ENCODE assay signal across 8 cellular contexts in the genomic region with DNA sequence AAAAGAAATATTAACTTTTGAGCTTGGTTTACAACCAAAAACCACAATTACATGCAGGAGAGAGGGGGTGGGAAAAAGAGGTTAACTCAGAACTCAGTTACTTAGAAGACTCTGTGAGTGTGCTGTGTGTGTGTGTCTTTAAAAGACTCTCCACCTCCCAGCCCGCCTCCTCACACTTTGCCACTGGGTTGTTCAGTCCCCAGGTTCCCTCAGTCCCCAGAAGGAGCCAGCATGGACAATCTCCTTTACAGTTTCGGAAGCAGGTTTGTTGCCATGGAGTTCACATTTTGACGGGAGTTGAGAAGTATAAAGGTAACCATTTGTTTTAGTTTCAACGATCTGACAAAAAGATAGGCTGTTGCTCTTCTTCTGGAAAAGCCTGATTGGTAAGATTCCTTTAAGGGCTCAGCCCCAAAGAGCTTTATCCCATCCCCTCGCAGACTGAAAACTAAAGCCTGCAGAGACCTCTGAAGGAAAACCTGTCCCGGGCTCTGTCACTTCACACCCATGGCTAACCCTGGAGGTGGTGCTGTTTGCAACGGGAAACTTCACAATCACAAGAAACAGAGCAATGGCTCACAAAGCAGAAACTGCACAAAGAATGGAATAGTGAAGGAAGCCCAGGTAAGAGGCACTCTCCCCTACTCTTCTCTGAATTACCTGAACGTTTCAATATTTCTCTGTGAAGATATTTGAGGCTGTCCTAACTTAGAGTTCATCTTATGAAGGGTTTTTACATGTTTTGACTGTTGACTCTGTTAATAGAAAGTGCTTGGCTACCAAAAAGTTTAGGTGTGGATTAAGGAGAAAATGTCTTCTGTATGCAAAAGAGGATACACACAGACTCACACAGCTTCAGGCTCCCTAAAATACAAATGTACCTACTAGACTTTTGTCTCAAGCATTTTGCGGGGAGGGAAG. TPM values are rescaled to one million over a fixed set of nuclear protein-coding genes. Genes with fewer than 3 reads are reported as not detected.
DNase-seq lines count a peak whose midpoint lies in the region; ATAC-seq lines count a peak whose summit lies in the region.

A gene (plus strand): TSS at position 212 of the 921 bp plus-strand sequence. CDS start 296 bp downstream, at position 508.

- H2BK120ac ChIP-seq in trophoblast cell (ENCODE audit: insufficient read depth, low read length, poor library complexity) = no peak within 1 kb of the TSS

- H3K36me3 ChIP-seq in trophoblast cell (ENCODE audit: control insufficient read depth in 1 of 2, insufficient read depth in 2 of 2, low read length in 2 of 2) = no peaks in the 10 kb centered on the region

- no CpG with 5 or more reads among the region's 9 CpGs for WGBS in trophoblast cell (ENCODE audit: extremely low coverage, insufficient coverage, insufficient read length)

- H3K27ac ChIP-seq in trophoblast cell (ENCODE audit: low read depth, low read length) = peak within 1 kb of the TSS; percentile 64

- H3K14ac ChIP-seq in trophoblast cell (ENCODE audit: low read length) = peak within 1 kb of the TSS; percentile 13

- no peak within 1 kb of the TSS for H3K23ac ChIP-seq in trophoblast cell (ENCODE audit: low read length)

- H3K79me1 ChIP-seq in trophoblast cell (ENCODE audit: low read length) = peaks cover 3% of the 10 kb centered on the region

- peak within 1 kb of the TSS; percentile 43 for H2AFZ ChIP-seq in trophoblast cell (ENCODE audit: insufficient read depth, low read length, poor library complexity)

- H3K4me1 Mint-ChIP-seq in activated naive CD4-positive, alpha-beta T cell treated with anti-CD3 and anti-CD28 coated beads, Interleukin-2, amount 50 U/mL, for 24 hours = peaks cover 25% of the 10 kb centered on the region
- peaks cover 10% of the 10 kb centered on the region for H3K4me1 Mint-ChIP-seq in T-helper 17 cell

- no peak within 1 kb of the TSS for H3K27ac Mint-ChIP-seq in activated naive CD4-positive, alpha-beta T cell treated with anti-CD3 and anti-CD28 coated beads, Interleukin-2, amount 50 U/mL, for 24 hours
- peak within 1 kb of the TSS; percentile 71 for H3K27ac Mint-ChIP-seq in T-helper 17 cell

- ATAC-seq in HG03025 (IDR thresholded peaks at IDR 0.05; ENCODE audit: low FRiP score, unreplicated experiment) (peak; percentile 31), T-helper 17 cell (peak; percentile 35)

- H3K4me1 ChIP-seq in trophoblast cell (ENCODE audit: control insufficient read depth in 1 of 2, insufficient read depth in 2 of 2, low read length in 2 of 2) = peaks cover 6 to 12% of the 10 kb centered on the region in 2 experiments

- no peak within 1 kb of the TSS for H2BK5ac ChIP-seq in trophoblast cell (ENCODE audit: low read depth, low read length, poor library complexity)

- no peak within 1 kb of the TSS for H3K4ac ChIP-seq in trophoblast cell (ENCODE audit: low read depth, low read length)

- H3K27me3 Mint-ChIP-seq in activated naive CD4-positive, alpha-beta T cell treated with anti-CD3 and anti-CD28 coated beads, Interleukin-2, amount 50 U/mL, for 24 hours = peaks cover 1% of the 10 kb centered on the region
- H3K27me3 Mint-ChIP-seq in T-helper 17 cell = no peaks in the 10 kb centered on the region

- H4K8ac ChIP-seq in trophoblast cell (ENCODE audit: low read depth, low read length) = peak within 1 kb of the TSS; percentile 23

- no peaks in the 10 kb centered on the region for H3K79me2 ChIP-seq in trophoblast cell (ENCODE audit: control insufficient read depth, insufficient read depth, low read length, poor library complexity)

- no peak within 1 kb of the TSS for H3K4me3 ChIP-seq in trophoblast cell (ENCODE audit: low read depth, low read length)

- no peaks in the 10 kb centered on the region for H3K9me3 Mint-ChIP-seq in activated naive CD4-positive, alpha-beta T cell treated with anti-CD3 and anti-CD28 coated beads, Interleukin-2, amount 50 U/mL, for 24 hours

- peak within 1 kb of the TSS; percentile 83 for H3K4me3 Mint-ChIP-seq in activated naive CD4-positive, alpha-beta T cell treated with anti-CD3 and anti-CD28 coated beads, Interleukin-2, amount 50 U/mL, for 24 hours
- peak within 1 kb of the TSS; percentile 81 for H3K4me3 Mint-ChIP-seq in T-helper 17 cell

- H4K12ac ChIP-seq in trophoblast cell (ENCODE audit: low read depth, low read length) = no peak within 1 kb of the TSS

- DNase-seq in activated naive CD4-positive, alpha-beta T cell treated with anti-CD3 and anti-CD28 coated beads, Interleukin-2, amount 50 U/mL, for 16 hours = no peak
- DNase-seq in T-helper 17 cell = no peak
- DNase-seq in globus pallidus (ENCODE audit: low spot score) = peak; percentile 24
- DNase-seq in trophoblast cell = peak; percentile 90 to 98
- DNase-seq in DMS153 treated with DMSO at 0.1 percent for 48 hours (lab: John Stamatoyannopoulos, UW; ENCODE audit: unreplicated experiment) = no peak
- no peak for DNase-seq in DMS79 treated with DMSO at 0.1 percent for 48 hours (lab: John Stamatoyannopoulos, UW)

- H2AK5ac ChIP-seq in trophoblast cell (ENCODE audit: low read length) = no peak within 1 kb of the TSS

- H3K36me3 Mint-ChIP-seq in activated naive CD4-positive, alpha-beta T cell treated with anti-CD3 and anti-CD28 coated beads, Interleukin-2, amount 50 U/mL, for 24 hours = no peaks in the 10 kb centered on the region
- H3K36me3 Mint-ChIP-seq in T-helper 17 cell (ENCODE audit: low read depth) = no peaks in the 10 kb centered on the region

- H3K9me3 ChIP-seq in T-helper 17 cell (ENCODE audit: control insufficient read depth, low read length, poor library complexity, severe bottlenecking) (no peaks in the 10 kb centered on the region), trophoblast cell (ENCODE audit: insufficient read depth, low read depth, low read length) (no peaks in the 10 kb centered on the region)

- H3K9ac ChIP-seq in trophoblast cell (ENCODE audit: low read length) = no peak within 1 kb of the TSS

- no peak within 1 kb of the TSS for H3K18ac ChIP-seq in trophoblast cell (ENCODE audit: low read length)

- H3K27me3 ChIP-seq in trophoblast cell (ENCODE audit: insufficient read depth, low read length) = no peaks in the 10 kb centered on the region

- peak within 1 kb of the TSS; percentile 54 for H3K4me2 ChIP-seq in trophoblast cell (ENCODE audit: low read length)

- H2BK12ac ChIP-seq in trophoblast cell (ENCODE audit: low read length) = no peak within 1 kb of the TSS

- no peak within 1 kb of the TSS for H4K91ac ChIP-seq in trophoblast cell (ENCODE audit: low read depth, low read length)

RNA-seq across cellular contexts. Expression of the gene that starts here (rescaled TPM):
- total RNA-seq in T-helper 17 cell = under 1 TPM; 0.42 to 0.44 TPM
- polyA plus RNA-seq in trophoblast cell (2013) = 5.4 and 5.5 TPM in 2 replicates

Comparison
In these comparisons a context has a peak if more than half of its experiments do, and no peak if none do; other contexts are left out.
1. Peak in ATAC-seq in T-helper 17 cell; RNA of the gene not detected or under 1 TPM.
2. DNase-seq: peak in globus pallidus (single experiment) and trophoblast cell (2 of 2); none in activated naive CD4-positive, alpha-beta T cell treated with anti-CD3 and anti-CD28 coated beads, Interleukin-2, amount 50 U/mL, for 16 hours (single experiment), T-helper 17 cell (0 of 3), DMS153 treated with DMSO at 0.1 percent for 48 hours (single experiment) and DMS79 treated with DMSO at 0.1 percent for 48 hours (single experiment).